In the genomic region with DNA sequence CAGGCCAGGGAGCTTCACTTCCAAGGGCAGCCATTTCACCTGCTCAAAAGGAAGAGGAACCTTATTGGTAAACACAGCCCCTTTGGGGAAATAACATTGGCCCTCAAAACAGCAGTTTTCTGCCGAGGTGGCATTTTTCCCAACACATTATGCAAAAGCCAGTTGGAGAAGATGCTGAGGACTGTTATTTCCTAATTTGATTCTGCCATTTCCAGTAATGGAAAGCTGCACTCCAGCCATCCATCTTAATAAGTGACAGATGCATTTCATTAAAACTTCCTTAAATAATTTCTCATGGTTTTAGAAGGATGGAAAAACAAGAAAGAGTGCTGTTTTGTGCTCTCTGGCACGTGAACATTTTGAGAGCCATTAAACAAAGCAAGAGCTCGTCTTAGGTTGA, we compare ENCODE assay signal across 1 cellular context.
TF ChIP-seq lines count a peak whose summit lies in the region.

No MANE protein-coding gene starts in this region.

TF ChIP-seq in K562, 482 proteins besides CTCF, POLR2A, EP300 and RAD21 (continued from another document):
- TF ChIP-seq ZNF274 (IDR thresholded peaks at IDR 0.05; ENCODE audit: borderline replicate concordance, low read depth, low read length) (no peak), MAFF (IDR thresholded peaks at IDR 0.05; ENCODE audit: low read length) (0 out of 2 replicates have a peak, but pooled peaks have one; percentile 4), MAFG (tag; conservative IDR thresholded peaks at IDR 0.05) (peak; percentile 18; the same call in 1 of the 2 replicates)
